18 cellular contexts compared by ENCODE assay signal in genomic region chr7:21154592-21154991, GRCh38.
DNase-seq lines count a peak whose midpoint lies in the region; TF ChIP-seq lines count a peak whose summit lies in the region.
"Had no signal": no experiment of that assay in that cellular context is flagged by ENCODE, and none has a peak within 500 bp of the region (broad histone marks: within the 10 kb centered on the region; RNA-seq: fewer than 3 reads in every experiment).

No MANE protein-coding gene starts in this region.

- H3K4me3 Mint-ChIP-seq in neural progenitor cell, result no peak overlapping the region
- H3K4me3 Mint-ChIP-seq: CD4-positive, alpha-beta memory T cell; HFFc6 had no signal

- H3K9me3 ChIP-seq in neural progenitor cell (ENCODE audit: low read depth), result no peaks in the 10 kb centered on the region
- no peaks in the 10 kb centered on the region for H3K9me3 ChIP-seq in SJCRH30 (replicated peaks)
- H3K9me3 ChIP-seq: A549, HAP-1 had no signal

- peak overlapping the region; percentile 48 for H2AFZ ChIP-seq in neural progenitor cell (replicated peaks)

- no peak for TF ChIP-seq CTCF in neural progenitor cell (IDR thresholded peaks at IDR 0.05)

- peaks cover 3% of the 10 kb centered on the region for H3K27me3 Mint-ChIP-seq in neural progenitor cell (ENCODE audit: insufficient read depth, low read depth)

- H3K36me3 ChIP-seq in neural progenitor cell, result no peaks in the 10 kb centered on the region
- H3K36me3 ChIP-seq in SJCRH30, result no peaks in the 10 kb centered on the region
- H3K36me3 ChIP-seq: HAP-1 had no signal

- no peaks in the 10 kb centered on the region for H3F3A ChIP-seq in neural progenitor cell (ENCODE audit: low read depth)

- no peaks in the 10 kb centered on the region for H3K9me3 Mint-ChIP-seq in neural progenitor cell
- H3K9me3 Mint-ChIP-seq: CD4-positive, alpha-beta memory T cell had no signal

- no peaks in the 10 kb centered on the region for H3K79me2 ChIP-seq in neural progenitor cell (ENCODE audit: low read depth)

- peak; percentile 54 for DNase-seq in DMS53 (lab: John Stamatoyannopoulos, UW)
- DNase-seq in NCI-H69 (lab: John Stamatoyannopoulos, UW), result peak; percentile 18
- peak; percentile 33 for DNase-seq in kidney tubule cell (ENCODE audit: low spot score)
- no peak for DNase-seq in neural progenitor cell (ENCODE audit: low spot score)
- DNase-seq in NCI-H128 (lab: John Stamatoyannopoulos, UW; ENCODE audit: unreplicated experiment), result no peak
- DNase-seq in SJCRH30, result no peak
- no peak for DNase-seq in AG20443 (ENCODE audit: low spot score)
- DNase-seq: 8988T; ACHN; C1 segment of cervical spinal cord; Calu3; CD4-positive, alpha-beta memory T cell; COR-L47; DND-41; GOT3; HFFc6 had no signal

- H3K36me3 Mint-ChIP-seq in neural progenitor cell, result no peaks in the 10 kb centered on the region
- H3K36me3 Mint-ChIP-seq: CD4-positive, alpha-beta memory T cell had no signal

- no peak overlapping the region for H3K27ac Mint-ChIP-seq in neural progenitor cell
- H3K27ac Mint-ChIP-seq: CD4-positive, alpha-beta memory T cell; HFFc6 had no signal

- H3K27ac ChIP-seq in neural progenitor cell, result no peak overlapping the region
- H3K27ac ChIP-seq in SJCRH30, result no peak overlapping the region
- H3K27ac ChIP-seq: A549 had no signal

- H3K4me2 ChIP-seq in neural progenitor cell, result no peak overlapping the region
- H3K4me2 ChIP-seq: A549 had no signal

- no peaks in the 10 kb centered on the region for H3K27me3 ChIP-seq in neural progenitor cell
- H3K27me3 ChIP-seq in SJCRH30, result no peaks in the 10 kb centered on the region

- H3K4me1 ChIP-seq in neural progenitor cell, result peaks cover 11% of the 10 kb centered on the region
- no peaks in the 10 kb centered on the region for H3K4me1 ChIP-seq in SJCRH30
- H3K4me1 ChIP-seq: A549, HAP-1 had no signal

- H3K4me3 ChIP-seq in neural progenitor cell (no peak overlapping the region), SJCRH30 (no peak overlapping the region)
- H3K4me3 ChIP-seq: A549, HAP-1 had no signal

- no peaks in the 10 kb centered on the region for H3K4me1 Mint-ChIP-seq in neural progenitor cell
- H3K4me1 Mint-ChIP-seq: CD4-positive, alpha-beta memory T cell had no signal

- no peaks in the 10 kb centered on the region for H4K20me1 ChIP-seq in neural progenitor cell (ENCODE audit: low read depth)

- H3K9ac ChIP-seq in neural progenitor cell, result no peak overlapping the region

Comparison
In these comparisons a context has a peak if more than half of its experiments do, and no peak if none do; other contexts are left out.
1. DNase-seq: peak in DMS53 (single experiment), NCI-H69 (single experiment) and kidney tubule cell (single experiment); none in neural progenitor cell (single experiment), NCI-H128 (single experiment), SJCRH30 (0 of 2) and AG20443 (single experiment).